Comparison of ENCODE assay signal across 8 cellular contexts in the genomic region with DNA sequence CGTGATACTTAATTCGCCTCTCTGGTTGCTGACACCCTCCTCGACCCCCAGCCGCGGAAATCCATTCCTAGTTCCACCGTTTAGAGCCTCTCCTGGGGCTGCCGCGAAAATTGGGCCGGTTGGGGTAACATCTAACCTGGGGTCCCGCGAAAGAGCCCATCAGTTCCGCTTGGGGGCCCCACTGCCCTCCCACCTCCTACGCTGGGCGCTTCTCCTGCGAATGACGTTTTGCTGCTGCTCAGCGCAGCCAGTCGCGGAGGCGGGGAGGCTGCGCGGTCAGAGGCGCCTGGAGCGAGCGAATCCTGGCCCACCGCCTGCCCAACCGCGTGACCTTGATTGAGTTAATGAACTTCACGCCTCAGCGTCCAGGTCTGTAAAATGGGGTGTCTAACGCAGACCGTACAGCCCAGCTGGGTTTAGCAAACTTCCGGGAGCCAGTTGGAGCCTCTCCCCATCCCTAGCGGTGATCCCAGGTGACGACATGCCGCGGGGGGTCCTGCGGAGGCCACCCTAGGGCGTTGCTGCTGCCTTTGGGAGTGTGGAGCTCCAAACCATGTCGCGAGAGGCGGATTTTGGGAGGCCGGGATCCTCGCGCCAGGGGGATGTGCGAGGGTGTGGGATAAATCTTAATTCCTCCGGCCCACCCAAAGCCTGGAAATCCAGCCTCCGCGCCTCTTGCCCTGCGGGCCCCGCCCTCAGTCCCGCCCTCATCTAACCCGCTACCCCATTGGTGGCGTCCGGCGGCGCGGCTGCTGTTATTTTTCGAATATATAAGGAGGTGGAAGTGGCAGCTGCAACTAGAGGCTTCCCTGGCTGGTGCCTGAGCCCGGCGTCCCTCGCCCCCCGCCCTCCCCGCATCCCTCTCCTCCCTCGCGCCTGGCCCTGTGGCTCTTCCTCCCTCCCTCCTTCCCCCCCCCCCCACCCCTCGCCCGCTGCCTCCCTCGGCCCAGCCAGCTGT. TPM values are rescaled to one million over a fixed set of nuclear protein-coding genes. Genes with fewer than 3 reads are reported as not detected.
DNase-seq lines count a peak whose midpoint lies in the region; ATAC-seq, FAIRE-seq and TF ChIP-seq lines count a peak whose summit lies in the region.

Gene CDC25B, plus strand, starts transcription at position 800 of the 958 bp plus-strand sequence. CDS start 222 bp downstream, outside the sequence.

- TF ChIP-seq CTCF in adrenal gland (IDR thresholded peaks at IDR 0.05), result peak; percentile 23 to 85 (median 76)
- TF ChIP-seq CTCF in prostate gland (IDR thresholded peaks at IDR 0.05), result peak; percentile 36 to 81 (median 54)

- H3K4me1 ChIP-seq in adrenal gland (replicated peaks in 1 of 2) (peaks cover 0 to 28% of the 10 kb centered on the region in 2 donors), prostate gland (replicated peaks) (no peaks in the 10 kb centered on the region), urinary bladder (ENCODE audit: insufficient read depth) (no peaks in the 10 kb centered on the region)

- peaks cover 0 to 7% of the 10 kb centered on the region in 2 donors for H3K36me3 ChIP-seq in adrenal gland (replicated peaks in 1 of 2)
- H3K36me3 ChIP-seq in prostate gland, result no peaks in the 10 kb centered on the region
- H3K36me3 ChIP-seq in urinary bladder (ENCODE audit: insufficient read depth), result no peaks in the 10 kb centered on the region

- no peaks in the 10 kb centered on the region for H3K27me3 ChIP-seq in adrenal gland
- no peaks in the 10 kb centered on the region for H3K27me3 ChIP-seq in prostate gland (replicated peaks; ENCODE audit: insufficient read depth)

- FAIRE-seq in GM12892 (lab: Jason Lieb, UNC), result peak; percentile 94

- TF ChIP-seq POLR2A in GM12892 (IDR thresholded peaks at IDR 0.05; ENCODE audit: low read depth, low read length) (peak; percentile 70), adrenal gland (IDR thresholded peaks at IDR 0.05) (peak in 1 of 2 donors; percentile 42), prostate gland (IDR thresholded peaks at IDR 0.05) (peak; percentile 26)

- peak within 1 kb of the TSS; percentile 54 to 97 (median 87) for H3K27ac ChIP-seq in adrenal gland
- H3K27ac ChIP-seq in prostate gland, result peak within 1 kb of the TSS; percentile 91 to 96
- peak within 1 kb of the TSS; percentile 98 for H3K27ac ChIP-seq in urinary bladder (ENCODE audit: low read depth)

- ATAC-seq in HG02885 (IDR thresholded peaks at IDR 0.05; ENCODE audit: poor library complexity, unreplicated experiment), result peak; percentile 78
- peak; percentile 96 to 97 for ATAC-seq in left cardiac atrium

- 0 to 2% (median 1%) methylated on average over 33 to 66 of the region's 69 CpGs for WGBS in adrenal gland, 4 donors
- WGBS in prostate gland, result under 1% methylated on average over 63 of the region's 69 CpGs
- under 1% methylated on average over 66 of the region's 69 CpGs for WGBS in urinary bladder

- no peaks in the 10 kb centered on the region for H3K9me3 ChIP-seq in adrenal gland (replicated peaks in 1 of 3)
- H3K9me3 ChIP-seq in prostate gland, result no peaks in the 10 kb centered on the region

- intact Hi-C loops in T-helper 1 cell treated with Interleukin-12 subunit alpha and Interleukin-12 subunit beta and Interleukin-4 antibody, amounts not matched to agents 30 ng/mL and 1 ng/mL, for 36 hours (cut with micrococcal nuclease), result loop anchor here (1.0 to 5.0 kb wide), 9 partner anchors 8 to 388 kb away; partner anchors contain the start of genes AP5S1, DNAAF9, MAVS and PANK2
- intact Hi-C loops in adrenal gland (cut with DNase I) (no loop called here), left cardiac atrium (cut with DNase I) (no loop called here), prostate gland (cut with DNase I) (no loop called here)

- DNase-seq in GM12892 (ENCODE audit: insufficient read length), result peak; percentile 93
- peak; percentile 88 for DNase-seq in NCI-H1694 (lab: John Stamatoyannopoulos, UW)
- DNase-seq in adrenal gland, result peak; percentile 90 to 97 (median 94)
- peak; percentile 97 for DNase-seq in left cardiac atrium
- DNase-seq in prostate gland (ENCODE audit: low spot score), result peak; percentile 90

- H3K4me3 ChIP-seq in adrenal gland (peak within 1 kb of the TSS in 3 of 4 donors; percentile 21 to 77 (median 71)), prostate gland (peak within 1 kb of the TSS; percentile 57 to 66), urinary bladder (ENCODE audit: low read depth, low read length) (peak within 1 kb of the TSS; percentile 78)

RNA-seq across cellular contexts. Expression of gene CDC25B, which starts in this region (rescaled TPM):
- polyA plus RNA-seq in GM12892 (2012; ENCODE audit: missing spikeins), result 13.1 TPM
- 290 and 296 TPM in 2 replicates for total RNA-seq in T-helper 1 cell treated with Interleukin-12 subunit alpha and Interleukin-12 subunit beta and Interleukin-4 antibody, amounts not matched to agents 30 ng/mL and 1 ng/mL, for 36 hours
- total RNA-seq in adrenal gland, result 10 to 100 TPM in 7 of 8 donors, 1 to 10 TPM in 1; 9.9 to 24.4 (median 14.7) TPM
- polyA plus RNA-seq in adrenal gland, result 10 to 100 TPM in 2 of 3 donors, 1 to 10 TPM in 1; 5.5 to 61.7 (median 35.8) TPM
- 10 to 100 TPM; 13.8 to 16.6 TPM for total RNA-seq in left cardiac atrium
- total RNA-seq in prostate gland, result 10 to 100 TPM in 1 of 2 donors, 1 to 10 TPM in 1; 8.7 to 25.6 TPM
- 18.7 TPM for total RNA-seq in urinary bladder
- polyA plus RNA-seq in urinary bladder, result 42.2 TPM

Comparison
In these comparisons a context has a peak if more than half of its experiments do, and no peak if none do; other contexts are left out.
1. Peak in every context shown above with its lines: DNase-seq, ATAC-seq, H3K4me3 ChIP-seq and H3K27ac ChIP-seq.
2. RNA of gene CDC25B (total RNA-seq): 290 to 296 TPM in T-helper 1 cell treated with Interleukin-12 subunit alpha and Interleukin-12 subunit beta and Interleukin-4 antibody, amounts not matched to agents 30 ng/mL and 1 ng/mL, for 36 hours; 8.7 to 25.6 TPM in prostate gland, 18.7 TPM in urinary bladder (single experiment), 13.8 to 16.6 TPM in left cardiac atrium and 9.9 to 24.4 TPM in adrenal gland; every median in the first group is over 10 times any median in the second.